ENCODE assay signal across 12 cellular contexts in genomic region chr20:44142416-44142815, GRCh38. TPM values are rescaled to one million over a fixed set of nuclear protein-coding genes. Genes with fewer than 3 reads are reported as not detected.
A peak's percentile ranks its signal among the peaks of the same experiment; 100 is the strongest.
DNase-seq lines count a peak whose midpoint lies in the region; ATAC-seq and TF ChIP-seq lines count a peak whose summit lies in the region.
"Had no signal": no experiment of that assay in that cellular context is flagged by ENCODE, and none has a peak within 500 bp of the region (broad histone marks: within the 10 kb centered on the region; RNA-seq: fewer than 3 reads in every experiment).

No MANE protein-coding gene starts in this region.

- H3K27me3 Mint-ChIP-seq in nephron progenitor cell (ENCODE audit: low read depth, poor library complexity) = no peaks in the 10 kb centered on the region

- intact Hi-C loops in uterus (cut with DNase I; ENCODE audit: low total_unique reads) = no loop called here

- no peaks in the 10 kb centered on the region for H3K9me3 Mint-ChIP-seq in nephron progenitor cell
- H3K9me3 Mint-ChIP-seq: activated naive CD4-positive, alpha-beta T cell treated with anti-CD3 and anti-CD28 coated beads, Interleukin-2, amount 10 ng/mL, durations not matched to agents 7 days and 5 days; CD8-positive, alpha-beta memory T cell; stimulated activated effector memory CD8-positive, alpha-beta T cell treated with anti-CD3 and anti-CD28 coated beads, Interleukin-12 subunit alpha, Interleukin-12 subunit beta, amount 100 ng/mL, for 72 hours had no signal

- H3K4me3 ChIP-seq in SJCRH30 (no peak overlapping the region), fibroblast of pulmonary artery (replicated peaks; ENCODE audit: low read depth, low read length) (no peak overlapping the region), uterus (no peak overlapping the region)

- no peaks in the 10 kb centered on the region for H3K36me3 Mint-ChIP-seq in nephron progenitor cell (ENCODE audit: low read depth)
- H3K36me3 Mint-ChIP-seq: activated naive CD4-positive, alpha-beta T cell treated with anti-CD3 and anti-CD28 coated beads, Interleukin-2, amount 10 ng/mL, durations not matched to agents 7 days and 5 days; CD8-positive, alpha-beta memory T cell; stimulated activated effector memory CD8-positive, alpha-beta T cell treated with anti-CD3 and anti-CD28 coated beads, Interleukin-12 subunit alpha, Interleukin-12 subunit beta, amount 100 ng/mL, for 72 hours had no signal

- H3K4me1 ChIP-seq in SJCRH30 (peaks cover 53% of the 10 kb centered on the region), uterus (peaks cover 6 to 11% of the 10 kb centered on the region in 2 donors)

- DNase-seq in SJCRH30 = peak; percentile 93 to 96
- peak; percentile 24 for DNase-seq in fibroblast of pulmonary artery (ENCODE audit: low read depth)
- peak; percentile 53 for DNase-seq in nephron progenitor cell
- peak; percentile 68 for DNase-seq in uterus
- no peak for DNase-seq in NCI-H146 (lab: John Stamatoyannopoulos, UW)
- DNase-seq in COLO668 (lab: John Stamatoyannopoulos, UW; ENCODE audit: unreplicated experiment) = no peak
- DNase-seq: activated naive CD4-positive, alpha-beta T cell treated with anti-CD3 and anti-CD28 coated beads, Interleukin-2, amount 10 ng/mL, durations not matched to agents 7 days and 5 days; CD8-positive, alpha-beta memory T cell; NCI-H1048; stimulated activated CD4-positive, alpha-beta T cell treated with anti-CD3 and anti-CD28 coated beads, Interleukin-4, amount 100 ng/mL, for 24 hours had no signal

- no peak overlapping the region for H3K4me3 Mint-ChIP-seq in nephron progenitor cell
- H3K4me3 Mint-ChIP-seq: activated naive CD4-positive, alpha-beta T cell treated with anti-CD3 and anti-CD28 coated beads, Interleukin-2, amount 10 ng/mL, durations not matched to agents 7 days and 5 days; CD8-positive, alpha-beta memory T cell; stimulated activated effector memory CD8-positive, alpha-beta T cell treated with anti-CD3 and anti-CD28 coated beads, Interleukin-12 subunit alpha, Interleukin-12 subunit beta, amount 100 ng/mL, for 72 hours had no signal

- no peak for TF ChIP-seq POLR2A in uterus (IDR thresholded peaks at IDR 0.05)

- H3K27me3 ChIP-seq in SJCRH30 = no peaks in the 10 kb centered on the region
- H3K27me3 ChIP-seq in uterus = no peaks in the 10 kb centered on the region

- H3K36me3 ChIP-seq in SJCRH30 (no peaks in the 10 kb centered on the region), uterus (no peaks in the 10 kb centered on the region)

- peak overlapping the region; percentile 96 for H3K27ac Mint-ChIP-seq in nephron progenitor cell
- H3K27ac Mint-ChIP-seq: activated naive CD4-positive, alpha-beta T cell treated with anti-CD3 and anti-CD28 coated beads, Interleukin-2, amount 10 ng/mL, durations not matched to agents 7 days and 5 days; CD8-positive, alpha-beta memory T cell; stimulated activated effector memory CD8-positive, alpha-beta T cell treated with anti-CD3 and anti-CD28 coated beads, Interleukin-12 subunit alpha, Interleukin-12 subunit beta, amount 100 ng/mL, for 72 hours had no signal

- H3K27ac ChIP-seq in SJCRH30 = peak overlapping the region; percentile 43
- H3K27ac ChIP-seq in uterus = peak overlapping the region; percentile 93 to 96

- TF ChIP-seq CTCF in fibroblast of pulmonary artery (IDR thresholded peaks at IDR 0.05; ENCODE audit: low read length, missing control alignments) = no peak
- TF ChIP-seq CTCF in nephron progenitor cell (IDR thresholded peaks at IDR 0.05) = no peak
- TF ChIP-seq CTCF in uterus (IDR thresholded peaks at IDR 0.05) = no peak

- no peak for ATAC-seq in GM21717 (IDR thresholded peaks at IDR 0.05; ENCODE audit: unreplicated experiment)
- ATAC-seq: stimulated activated effector memory CD8-positive, alpha-beta T cell treated with anti-CD3 and anti-CD28 coated beads, Interleukin-12 subunit alpha, Interleukin-12 subunit beta, amount 100 ng/mL, for 72 hours had no signal

- H3K9me3 ChIP-seq in SJCRH30 (replicated peaks) = no peaks in the 10 kb centered on the region
- H3K9me3 ChIP-seq in uterus = no peaks in the 10 kb centered on the region

- H3K4me1 Mint-ChIP-seq in nephron progenitor cell = peaks cover 67% of the 10 kb centered on the region
- H3K4me1 Mint-ChIP-seq: activated naive CD4-positive, alpha-beta T cell treated with anti-CD3 and anti-CD28 coated beads, Interleukin-2, amount 10 ng/mL, durations not matched to agents 7 days and 5 days; CD8-positive, alpha-beta memory T cell; stimulated activated effector memory CD8-positive, alpha-beta T cell treated with anti-CD3 and anti-CD28 coated beads, Interleukin-12 subunit alpha, Interleukin-12 subunit beta, amount 100 ng/mL, for 72 hours had no signal

RNA-seq across cellular contexts. Expression of gene JPH2, which starts 44.6 kb away (rescaled TPM):
- 6.7 and 7.4 TPM in 2 replicates for total RNA-seq in SJCRH30 (2014; rRNA removed; shearing (Covaris generic))
- total RNA-seq in uterus = 100 to 1,000 TPM in 1 of 4 donors, 10 to 100 TPM in 3; 17.6 to 133 (median 61.2) TPM
- total RNA-seq: CD8-positive, alpha-beta memory T cell had no signal

Comparison
In these comparisons a context has a peak if more than half of its experiments do, and no peak if none do; other contexts are left out.
1. DNase-seq: peak in SJCRH30 (2 of 2), fibroblast of pulmonary artery (single experiment), nephron progenitor cell (single experiment) and uterus (2 of 2); none in NCI-H146 (single experiment) and COLO668 (single experiment).